In the genomic region with DNA sequence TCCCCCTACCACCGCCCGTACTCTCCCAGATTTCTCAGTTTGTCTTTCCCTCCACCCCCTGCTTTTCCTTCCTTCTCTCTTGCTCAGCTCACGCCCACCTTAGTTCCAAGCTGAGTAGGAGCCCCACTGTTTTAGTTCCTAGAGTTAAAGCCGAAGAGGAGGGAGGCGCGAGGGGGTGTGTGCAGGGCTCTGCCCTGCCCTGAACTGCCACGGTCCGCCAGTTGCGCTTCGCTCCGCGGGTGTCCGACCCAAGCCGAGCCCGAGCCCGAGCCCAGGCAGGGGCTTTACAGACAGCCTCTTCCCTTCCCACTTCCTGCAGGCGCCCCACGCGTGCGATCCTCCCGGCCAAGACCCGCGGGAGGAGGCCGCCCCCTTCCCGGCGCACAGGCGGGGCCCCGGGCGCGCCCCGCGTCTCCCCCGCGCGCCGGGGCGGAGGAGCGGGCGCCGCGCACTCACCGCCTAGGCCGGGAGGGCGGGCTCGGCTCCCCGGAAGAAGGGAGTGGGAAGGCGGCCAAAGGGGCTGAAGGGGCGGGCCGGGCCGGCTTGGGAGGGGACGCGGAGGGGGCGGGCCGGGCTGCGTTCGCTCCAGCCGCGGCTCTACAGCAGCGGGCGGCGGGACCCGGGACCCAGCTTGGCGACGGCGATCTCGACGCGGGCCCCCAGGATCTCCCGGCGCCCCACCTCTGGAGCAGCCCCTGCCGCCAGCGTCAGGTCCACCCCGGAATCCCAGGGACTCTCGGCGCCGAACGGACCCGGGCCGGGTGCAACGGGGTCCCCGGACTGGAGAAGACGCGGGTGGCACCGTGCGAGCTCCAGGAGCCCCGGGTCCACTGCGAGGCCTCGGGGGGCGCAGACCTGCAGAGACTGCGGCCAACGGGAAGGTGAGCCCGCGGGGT, we compare ENCODE assay signal across 8 cellular contexts. TPM values are rescaled to one million over a fixed set of nuclear protein-coding genes. Genes with fewer than 3 reads are reported as not detected.
DNase-seq lines count a peak whose midpoint lies in the region; ATAC-seq, FAIRE-seq and TF ChIP-seq lines count a peak whose summit lies in the region.

A gene with protein sequence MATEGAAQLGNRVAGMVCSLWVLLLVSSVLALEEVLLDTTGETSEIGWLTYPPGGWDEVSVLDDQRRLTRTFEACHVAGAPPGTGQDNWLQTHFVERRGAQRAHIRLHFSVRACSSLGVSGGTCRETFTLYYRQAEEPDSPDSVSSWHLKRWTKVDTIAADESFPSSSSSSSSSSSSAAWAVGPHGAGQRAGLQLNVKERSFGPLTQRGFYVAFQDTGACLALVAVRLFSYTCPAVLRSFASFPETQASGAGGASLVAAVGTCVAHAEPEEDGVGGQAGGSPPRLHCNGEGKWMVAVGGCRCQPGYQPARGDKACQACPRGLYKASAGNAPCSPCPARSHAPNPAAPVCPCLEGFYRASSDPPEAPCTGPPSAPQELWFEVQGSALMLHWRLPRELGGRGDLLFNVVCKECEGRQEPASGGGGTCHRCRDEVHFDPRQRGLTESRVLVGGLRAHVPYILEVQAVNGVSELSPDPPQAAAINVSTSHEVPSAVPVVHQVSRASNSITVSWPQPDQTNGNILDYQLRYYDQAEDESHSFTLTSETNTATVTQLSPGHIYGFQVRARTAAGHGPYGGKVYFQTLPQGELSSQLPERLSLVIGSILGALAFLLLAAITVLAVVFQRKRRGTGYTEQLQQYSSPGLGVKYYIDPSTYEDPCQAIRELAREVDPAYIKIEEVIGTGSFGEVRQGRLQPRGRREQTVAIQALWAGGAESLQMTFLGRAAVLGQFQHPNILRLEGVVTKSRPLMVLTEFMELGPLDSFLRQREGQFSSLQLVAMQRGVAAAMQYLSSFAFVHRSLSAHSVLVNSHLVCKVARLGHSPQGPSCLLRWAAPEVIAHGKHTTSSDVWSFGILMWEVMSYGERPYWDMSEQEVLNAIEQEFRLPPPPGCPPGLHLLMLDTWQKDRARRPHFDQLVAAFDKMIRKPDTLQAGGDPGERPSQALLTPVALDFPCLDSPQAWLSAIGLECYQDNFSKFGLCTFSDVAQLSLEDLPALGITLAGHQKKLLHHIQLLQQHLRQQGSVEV (plus strand): TSS at position 572 of the 896 bp plus-strand sequence. CDS start 8,152 bp downstream, outside the sequence.

- H4K20me1 ChIP-seq in astrocyte (ENCODE audit: insufficient read depth, low read length), result no peaks in the 10 kb centered on the region
- H4K20me1 ChIP-seq in hepatocyte (ENCODE audit: insufficient read depth, poor library complexity, severe bottlenecking), result no peaks in the 10 kb centered on the region

- H3K36me3 ChIP-seq in HUES6 (ENCODE audit: control insufficient read depth, insufficient read depth, low read length) (no peaks in the 10 kb centered on the region), astrocyte (ENCODE audit: insufficient read depth, low read length) (no peaks in the 10 kb centered on the region), hepatocyte (replicated peaks; ENCODE audit: insufficient read depth, low read depth) (no peaks in the 10 kb centered on the region)

- H3K9ac ChIP-seq in HUES6 (ENCODE audit: low read length) (peak within 1 kb of the TSS; percentile 39), astrocyte (ENCODE audit: low read length) (peak within 1 kb of the TSS; percentile 80)

- no peaks in the 10 kb centered on the region for H3K9me3 ChIP-seq in HUES6 (ENCODE audit: control insufficient read depth, insufficient read depth, low read depth, low read length)
- no peaks in the 10 kb centered on the region for H3K9me3 ChIP-seq in astrocyte (ENCODE audit: insufficient read depth, low read depth, low read length)
- no peaks in the 10 kb centered on the region for H3K9me3 ChIP-seq in hepatocyte (ENCODE audit: low read depth)

- H3K36me3 Mint-ChIP-seq in astrocyte (ENCODE audit: low read depth, unreplicated experiment), result no peaks in the 10 kb centered on the region

- no peaks in the 10 kb centered on the region for H3K9me2 ChIP-seq in hepatocyte (replicated peaks; ENCODE audit: insufficient read depth)

- no peak within 1 kb of the TSS for H3K27ac ChIP-seq in HUES6 (ENCODE audit: low read depth, low read length)
- H3K27ac ChIP-seq in astrocyte (ENCODE audit: low read depth, low read length), result peak within 1 kb of the TSS; percentile 22
- H3K27ac ChIP-seq in hepatocyte, result peak within 1 kb of the TSS; percentile 42

- peak within 1 kb of the TSS; percentile 95 for H2AFZ ChIP-seq in astrocyte (ENCODE audit: low read depth, low read length)
- H2AFZ ChIP-seq in hepatocyte, result peak within 1 kb of the TSS; percentile 81

- H3K4me1 Mint-ChIP-seq in astrocyte (ENCODE audit: low read depth, unreplicated experiment), result peaks cover 8% of the 10 kb centered on the region

- H3K27ac Mint-ChIP-seq in astrocyte (ENCODE audit: unreplicated experiment), result peak within 1 kb of the TSS; percentile 69

- H3K4me1 ChIP-seq in HUES6 (ENCODE audit: control insufficient read depth, insufficient read depth, low read length) (peaks cover 8% of the 10 kb centered on the region; the same call in 1 of the 2 replicates), astrocyte (ENCODE audit: insufficient read depth, low read length) (peaks cover 8% of the 10 kb centered on the region), hepatocyte (ENCODE audit: insufficient read depth) (peaks cover 4% of the 10 kb centered on the region)

- peak; percentile 59 for ATAC-seq in GM21447 (IDR thresholded peaks at IDR 0.05; ENCODE audit: unreplicated experiment)

- no peaks in the 10 kb centered on the region for H3K27me3 Mint-ChIP-seq in astrocyte (ENCODE audit: low read depth, unreplicated experiment)

- FAIRE-seq in astrocyte (lab: Jason Lieb, UNC), result no peak

- TF ChIP-seq CTCF in astrocyte (IDR thresholded peaks at IDR 0.05; ENCODE audit: insufficient read depth, low read depth, low read length) (no peak), hepatocyte (IDR thresholded peaks at IDR 0.05; ENCODE audit: poor library complexity) (no peak), retinal pigment epithelial cell (conservative IDR thresholded peaks at IDR 0.05; ENCODE audit: low read depth, low read length) (no peak)

- H3K4me2 ChIP-seq in astrocyte (ENCODE audit: low read length), result peak within 1 kb of the TSS; percentile 99
- H3K4me2 ChIP-seq in hepatocyte, result peak within 1 kb of the TSS; percentile 88

- no peaks in the 10 kb centered on the region for H3K9me3 Mint-ChIP-seq in astrocyte (ENCODE audit: unreplicated experiment)

- DNase-seq in COR-L47 (lab: John Stamatoyannopoulos, UW) (peak; percentile 47), T-helper 1 cell (peak; percentile 38 to 58 (median 41)), astrocyte (ENCODE audit: low read depth) (peak; percentile 45), hepatocyte (ENCODE audit: low spot score) (peak; percentile 84), retinal pigment epithelial cell (ENCODE audit: low read depth) (no peak), NCI-H187 (lab: John Stamatoyannopoulos, UW) (no peak)

- H3K4me3 ChIP-seq in HUES6 (ENCODE audit: low read depth, low read length) (peak within 1 kb of the TSS; percentile 98), astrocyte (ENCODE audit: insufficient read depth, low read depth, low read length) (peak within 1 kb of the TSS; percentile 83), hepatocyte (peak within 1 kb of the TSS; percentile 56), retinal pigment epithelial cell (ENCODE audit: low read length) (peak within 1 kb of the TSS; percentile 75)

- under 1% methylated on average over 38 of the region's 93 CpGs for WGBS in hepatocyte (ENCODE audit: low lambda C conversion rate, missing lambda C conversion rate)

- H3K4me3 Mint-ChIP-seq in astrocyte (ENCODE audit: unreplicated experiment), result peak within 1 kb of the TSS; percentile 95

- no peaks in the 10 kb centered on the region for H3K79me2 ChIP-seq in astrocyte (ENCODE audit: insufficient read depth, low read length)
- no peaks in the 10 kb centered on the region for H3K79me2 ChIP-seq in hepatocyte

- H3K27me3 ChIP-seq in HUES6 (ENCODE audit: control insufficient read depth, insufficient read depth, low read length), result peaks cover 41% of the 10 kb centered on the region
- peaks cover 9% of the 10 kb centered on the region for H3K27me3 ChIP-seq in astrocyte (ENCODE audit: insufficient read depth, low read length)
- H3K27me3 ChIP-seq in hepatocyte, result no peaks in the 10 kb centered on the region

RNA-seq across cellular contexts. Expression of the gene that starts here (rescaled TPM):
- total RNA-seq in astrocyte (15.7 and 16.2 TPM in 2 replicates), hepatocyte (7.4 and 14.8 TPM in 2 replicates)
- polyA plus RNA-seq in hepatocyte, result 23.0 and 29.6 TPM in 2 replicates

Comparison
In these comparisons a context has a peak if more than half of its experiments do, and no peak if none do; other contexts are left out.
1. DNase-seq: peak in COR-L47 (single experiment), T-helper 1 cell (5 of 5), astrocyte (single experiment) and hepatocyte (single experiment); none in retinal pigment epithelial cell (single experiment) and NCI-H187 (0 of 2).
2. Peak in every context shown above with its lines, with median percentiles within 50 percentile points of each other: H3K4me3 ChIP-seq.